ENCODE assay signal across 11 cellular contexts in the genomic region with DNA sequence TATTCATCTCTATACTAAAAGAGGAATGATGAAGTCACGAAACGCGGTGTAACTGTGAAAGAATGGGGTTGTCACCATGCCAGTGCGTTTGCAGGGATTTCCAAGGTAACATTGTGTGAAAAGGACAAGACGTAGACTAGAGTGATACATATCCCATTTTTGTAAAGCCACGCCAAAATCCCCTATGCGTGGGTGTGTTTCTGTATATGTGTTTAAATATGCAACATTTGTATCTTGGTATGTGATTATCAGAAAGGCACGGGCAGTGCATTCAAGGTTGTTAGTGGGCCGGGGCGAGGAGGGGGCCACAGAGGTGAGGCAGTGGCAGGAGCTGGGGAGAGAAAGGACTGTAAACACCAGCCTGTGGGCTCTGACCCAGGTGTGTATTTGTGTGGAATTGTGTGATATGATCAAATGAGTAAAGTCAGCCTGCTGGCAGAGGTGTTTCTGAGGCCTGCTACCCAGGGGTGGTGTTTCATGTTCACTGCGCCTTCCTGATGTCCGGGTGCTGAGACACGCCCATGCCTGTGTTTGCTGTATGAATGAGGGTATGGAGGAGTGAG.
A peak's percentile ranks its signal among the peaks of the same experiment; 100 is the strongest.
DNase-seq lines count a peak whose midpoint lies in the region; ATAC-seq and TF ChIP-seq lines count a peak whose summit lies in the region.
"Had no signal": no experiment of that assay in that cellular context is flagged by ENCODE, and none has a peak within 500 bp of the region (broad histone marks: within the 10 kb centered on the region; RNA-seq: fewer than 3 reads in every experiment).

No MANE protein-coding gene starts in this region.

- peak overlapping the region in 1 of 2 donors; percentile 49 for H3K27ac Mint-ChIP-seq in natural killer cell treated with Interleukin-12 subunit alpha and Interleukin-12 subunit beta and Interleukin-15 and Interleukin-18, amount 100 ng/mL, for 72 hours
- H3K27ac Mint-ChIP-seq in natural killer cell: no peak overlapping the region
- H3K27ac Mint-ChIP-seq: CD4-positive, alpha-beta memory T cell had no signal

- peaks cover 0 to 5% of the 10 kb centered on the region in 2 donors for H3K27me3 Mint-ChIP-seq in natural killer cell treated with Interleukin-12 subunit alpha and Interleukin-12 subunit beta and Interleukin-15 and Interleukin-18, amount 100 ng/mL, for 72 hours
- H3K27me3 Mint-ChIP-seq in natural killer cell (ENCODE audit: low read depth in 2 of 2): peaks cover 0 to 4% of the 10 kb centered on the region in 2 donors

- DNase-seq in natural killer cell treated with Interleukin-12 subunit alpha and Interleukin-12 subunit beta and Interleukin-15 and Interleukin-18, amount 100 ng/mL, for 72 hours (ENCODE audit: low spot score): no peak
- no peak for DNase-seq in natural killer cell
- DNase-seq in iris pigment epithelial cell (ENCODE audit: low read depth): peak; percentile 38
- DNase-seq in ureter (ENCODE audit: low spot score): peak; percentile 34
- no peak for DNase-seq in DMS153 (lab: John Stamatoyannopoulos, UW)
- DNase-seq in HUDEP-2 (lab: John Stamatoyannopoulos, UW; ENCODE audit: unreplicated experiment in 76 of 76): no peak
- DNase-seq: MM.1S, NCI-H446 had no signal

- intact Hi-C loops in natural killer cell (cut with micrococcal nuclease): no loop called here

- H3K4me3 Mint-ChIP-seq in natural killer cell treated with Interleukin-12 subunit alpha and Interleukin-12 subunit beta and Interleukin-15 and Interleukin-18, amount 100 ng/mL, for 72 hours: peak overlapping the region; percentile 49
- no peak overlapping the region for H3K4me3 Mint-ChIP-seq in natural killer cell
- H3K4me3 Mint-ChIP-seq: CD4-positive, alpha-beta memory T cell had no signal

- H3K36me3 Mint-ChIP-seq in natural killer cell treated with Interleukin-12 subunit alpha and Interleukin-12 subunit beta and Interleukin-15 and Interleukin-18, amount 100 ng/mL, for 72 hours: no peaks in the 10 kb centered on the region
- H3K36me3 Mint-ChIP-seq in natural killer cell: no peaks in the 10 kb centered on the region
- H3K36me3 Mint-ChIP-seq: CD4-positive, alpha-beta memory T cell had no signal

- peaks cover 8 to 11% of the 10 kb centered on the region in 2 donors for H3K4me1 Mint-ChIP-seq in natural killer cell treated with Interleukin-12 subunit alpha and Interleukin-12 subunit beta and Interleukin-15 and Interleukin-18, amount 100 ng/mL, for 72 hours (ENCODE audit: low read depth in 2 of 2)
- H3K4me1 Mint-ChIP-seq in natural killer cell: peaks cover 4 to 6% of the 10 kb centered on the region in 2 donors

- no peaks in the 10 kb centered on the region for H3K9me3 Mint-ChIP-seq in natural killer cell treated with Interleukin-12 subunit alpha and Interleukin-12 subunit beta and Interleukin-15 and Interleukin-18, amount 100 ng/mL, for 72 hours
- no peaks in the 10 kb centered on the region for H3K9me3 Mint-ChIP-seq in natural killer cell
- H3K9me3 Mint-ChIP-seq: CD4-positive, alpha-beta memory T cell had no signal

- TF ChIP-seq CTCF in natural killer cell (IDR thresholded peaks at IDR 0.05): no peak

- ATAC-seq in natural killer cell treated with Interleukin-12 subunit alpha and Interleukin-12 subunit beta and Interleukin-15 and Interleukin-18, amount 100 ng/mL, for 72 hours: peak in 1 of 2 donors; percentile 55
- ATAC-seq in natural killer cell (no peak), HG02623 (IDR thresholded peaks at IDR 0.05; ENCODE audit: unreplicated experiment) (peak; percentile 33), HG02938 (IDR thresholded peaks at IDR 0.05; ENCODE audit: unreplicated experiment) (no peak)

Comparison
In these comparisons a context has a peak if more than half of its experiments do, and no peak if none do; other contexts are left out.
1. DNase-seq: peak in iris pigment epithelial cell (single experiment) and ureter (single experiment); none in natural killer cell treated with Interleukin-12 subunit alpha and Interleukin-12 subunit beta and Interleukin-15 and Interleukin-18, amount 100 ng/mL, for 72 hours (single experiment), natural killer cell (single experiment), DMS153 (single experiment) and HUDEP-2 (0 of 76).